ENCODE assay signal across 8 cellular contexts in genomic region chr19:14030997-14031718, GRCh38. TPM values are rescaled to one million over a fixed set of nuclear protein-coding genes. Genes with fewer than 3 reads are reported as not detected.
DNase-seq lines count a peak whose midpoint lies in the region; ATAC-seq and TF ChIP-seq lines count a peak whose summit lies in the region.

No MANE protein-coding gene starts in this region.

- ATAC-seq in CD8-positive, alpha-beta T cell: peak; percentile 69
- no peak for ATAC-seq in HG02623 (IDR thresholded peaks at IDR 0.05; ENCODE audit: unreplicated experiment)

- peaks cover 4% of the 10 kb centered on the region for H3K36me3 ChIP-seq in CD8-positive, alpha-beta T cell (ENCODE audit: insufficient read depth, low read length)
- no peaks in the 10 kb centered on the region for H3K36me3 ChIP-seq in NT2/D1 (ENCODE audit: insufficient read depth, insufficient read length, low read length)
- H3K36me3 ChIP-seq in duodenal mucosa (ENCODE audit: control insufficient read depth in 1 of 2, insufficient read depth in 2 of 2, low read length in 2 of 2): no peaks in the 10 kb centered on the region

- H3K36me3 Mint-ChIP-seq in CD8-positive, alpha-beta T cell: peaks cover 18% of the 10 kb centered on the region
- no peaks in the 10 kb centered on the region for H3K36me3 Mint-ChIP-seq in neural crest cell (ENCODE audit: low read depth)

- intact Hi-C loops in CD8-positive, alpha-beta T cell (cut with DNase I, micrococcal nuclease): loop anchor here in 1 of 2 experiments (1.0 kb wide), 2 partner anchors 45 to 79 kb away; partner anchors contain the start of gene DCAF15

- peaks cover 22% of the 10 kb centered on the region for H3K4me1 ChIP-seq in CD8-positive, alpha-beta T cell (ENCODE audit: insufficient read depth, low read length)
- H3K4me1 ChIP-seq in NT2/D1 (ENCODE audit: insufficient read depth, insufficient read length) (peaks cover 6% of the 10 kb centered on the region), duodenal mucosa (ENCODE audit: control insufficient read depth in 1 of 2, insufficient read depth in 2 of 2, low read length in 2 of 2) (no peaks in the 10 kb centered on the region)

- POLR2A ChIA-PET in CD8-positive, alpha-beta T cell (lab: Charles Lee): interaction anchor here (0.8 to 2.9 kb wide), 29 partner anchors 9 to 476 kb away, joined by 3 to 85 read pairs (median 5); partner anchors contain the start of genes DCAF15, MRI1, PODNL1 and RFX1

- H3K27ac ChIP-seq in CD8-positive, alpha-beta T cell (ENCODE audit: low read depth, low read length): peak overlapping the region; percentile 95
- no peak overlapping the region for H3K27ac ChIP-seq in duodenal mucosa (ENCODE audit: low read depth, low read length)

- peaks cover 28% of the 10 kb centered on the region for H3K4me1 Mint-ChIP-seq in CD8-positive, alpha-beta T cell (ENCODE audit: low read depth)
- peaks cover 6% of the 10 kb centered on the region for H3K4me1 Mint-ChIP-seq in neural crest cell

- H3K9me3 ChIP-seq in CD8-positive, alpha-beta T cell (ENCODE audit: low read length): no peaks in the 10 kb centered on the region
- H3K9me3 ChIP-seq in NT2/D1 (ENCODE audit: insufficient read depth, low read length) (no peaks in the 10 kb centered on the region), duodenal mucosa (ENCODE audit: control insufficient read depth in 1 of 2, low read length in 2 of 2) (no peaks in the 10 kb centered on the region)

- peak overlapping the region; percentile 95 for H3K9ac ChIP-seq in NT2/D1 (ENCODE audit: insufficient read length, low read depth)
- peak overlapping the region; percentile 67 to 78 for H3K9ac ChIP-seq in duodenal mucosa (ENCODE audit: low read depth in 1 of 2, low read length in 2 of 2)

- no peaks in the 10 kb centered on the region for H3K27me3 Mint-ChIP-seq in CD8-positive, alpha-beta T cell (ENCODE audit: low read depth)
- peaks cover 21% of the 10 kb centered on the region for H3K27me3 Mint-ChIP-seq in neural crest cell (ENCODE audit: low read depth)

- H3K4me3 ChIP-seq in CD8-positive, alpha-beta T cell (ENCODE audit: low read depth, low read length): peak overlapping the region; percentile 97
- H3K4me3 ChIP-seq in NT2/D1 (ENCODE audit: insufficient read length, low read depth): peak overlapping the region; percentile 84
- H3K4me3 ChIP-seq in duodenal mucosa (ENCODE audit: low read depth in 1 of 2, low read length in 2 of 2): peak overlapping the region; percentile 74 to 81

- H3K9me3 Mint-ChIP-seq in CD8-positive, alpha-beta T cell: no peaks in the 10 kb centered on the region
- no peaks in the 10 kb centered on the region for H3K9me3 Mint-ChIP-seq in neural crest cell

- no peaks in the 10 kb centered on the region for H3K27me3 ChIP-seq in CD8-positive, alpha-beta T cell (ENCODE audit: insufficient read depth, low read length)
- H3K27me3 ChIP-seq in NT2/D1 (ENCODE audit: insufficient read depth, insufficient read length) (peaks cover 16% of the 10 kb centered on the region), duodenal mucosa (ENCODE audit: control insufficient read depth in 1 of 2, insufficient read depth in 2 of 2, low read length in 2 of 2) (no peaks in the 10 kb centered on the region)

- no peak for TF ChIP-seq CTCF in CD8-positive, alpha-beta T cell (IDR thresholded peaks at IDR 0.05)
- TF ChIP-seq CTCF in neural crest cell (conservative IDR thresholded peaks at IDR 0.05): no peak

- DNase-seq in CD8-positive, alpha-beta T cell: peak in 1 of 7 experiments; percentile 85
- DNase-seq in NT2/D1 (ENCODE audit: low read depth, low spot score) (no peak), neural crest cell (ENCODE audit: low read depth, low spot score) (no peak), GDM1 (lab: John Stamatoyannopoulos, UW) (no peak), NCI-H187 (lab: John Stamatoyannopoulos, UW) (no peak)
- no peak for DNase-seq in effector CD4-positive, alpha-beta T cell

- H3K27ac Mint-ChIP-seq in CD8-positive, alpha-beta T cell: peak overlapping the region; percentile 94
- no peak overlapping the region for H3K27ac Mint-ChIP-seq in neural crest cell (ENCODE audit: unreplicated experiment)

- peak overlapping the region; percentile 92 for H3K4me3 Mint-ChIP-seq in CD8-positive, alpha-beta T cell
- peak overlapping the region; percentile 82 for H3K4me3 Mint-ChIP-seq in neural crest cell

- CTCF ChIA-PET in CD8-positive, alpha-beta T cell (lab: Charles Lee): interaction anchor here (0.7 to 3.3 kb wide), 20 partner anchors 8 to 247 kb away, joined by 3 to 17 read pairs (median 4); partner anchors contain the start of gene MISP3

RNA-seq across cellular contexts. Expression of gene IL27RA, which starts 0.4 kb away (rescaled TPM):
- total RNA-seq in CD8-positive, alpha-beta T cell: 10 to 100 TPM; 25.4 to 25.7 TPM
- total RNA-seq in neural crest cell: 4.8 and 5.0 TPM in 2 replicates

RNA-seq across cellular contexts. Expression of gene RLN3, which starts 3.2 kb away (rescaled TPM):
- not detected for total RNA-seq in CD8-positive, alpha-beta T cell
- total RNA-seq in neural crest cell: not detected in 2 replicates

RNA-seq across cellular contexts. Expression of gene RFX1, which starts 25.0 kb away (rescaled TPM):
- total RNA-seq in CD8-positive, alpha-beta T cell: 10 to 100 TPM; 11.2 to 13.0 TPM
- total RNA-seq in neural crest cell: 17.6 and 19.9 TPM in 2 replicates

RNA-seq across cellular contexts. Expression of gene PALM3, which starts 30.7 kb away (rescaled TPM):
- not detected for total RNA-seq in CD8-positive, alpha-beta T cell
- 5.2 and 5.7 TPM in 2 replicates for total RNA-seq in neural crest cell

RNA-seq across cellular contexts. Expression of gene MISP3, which starts 41.4 kb away (rescaled TPM):
- under 1 TPM; 0.25 to 0.41 TPM for total RNA-seq in CD8-positive, alpha-beta T cell
- 0.39 and 0.98 TPM in 2 replicates for total RNA-seq in neural crest cell
